8 cellular contexts compared by ENCODE assay signal in the genomic region with DNA sequence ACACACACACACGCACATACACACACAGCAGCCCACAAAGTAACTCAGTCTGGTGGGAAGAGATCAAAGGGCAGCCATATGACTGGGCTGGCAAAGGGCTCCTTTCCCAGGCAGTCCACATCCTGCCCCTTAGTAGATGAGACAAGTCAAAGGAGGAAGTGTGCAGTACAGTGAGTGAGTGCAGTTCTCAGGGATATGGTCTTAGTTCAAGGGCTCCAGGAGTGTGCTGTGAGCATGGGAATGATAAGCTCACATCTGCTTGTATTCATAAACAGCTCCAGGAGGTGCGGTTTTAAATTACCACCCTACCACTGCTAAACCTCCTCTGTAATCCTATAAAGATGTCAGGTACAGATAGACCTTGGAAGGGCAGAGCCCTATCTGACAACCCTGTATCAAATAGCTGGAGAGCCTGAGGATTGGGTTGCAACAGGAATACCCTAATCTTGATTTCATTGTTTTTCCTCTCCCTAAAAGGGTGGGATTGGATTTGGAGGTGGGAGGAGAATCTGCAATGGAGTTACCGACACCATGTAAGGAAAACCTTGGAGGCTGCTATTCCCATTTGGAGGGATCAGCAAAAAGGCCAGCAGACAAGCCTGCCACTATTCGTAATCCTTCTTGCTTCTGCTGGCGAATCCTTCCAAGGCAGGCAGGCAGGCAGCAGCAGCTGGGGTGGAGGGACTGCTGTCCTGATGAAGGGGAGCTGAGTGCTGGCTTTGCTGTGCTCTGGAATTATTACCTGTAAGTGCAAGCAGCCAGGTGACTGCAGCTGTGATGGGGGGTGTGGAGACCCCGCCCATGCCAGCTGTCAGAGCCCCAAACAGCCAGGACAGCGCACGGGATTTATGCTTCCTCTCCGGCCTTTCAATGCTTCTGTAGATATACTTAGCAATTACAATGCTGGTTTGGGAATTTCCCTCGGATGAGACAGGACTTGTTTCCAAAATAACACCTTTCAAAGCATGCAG.
DNase-seq lines count a peak whose midpoint lies in the region; ATAC-seq and TF ChIP-seq lines count a peak whose summit lies in the region.

No MANE protein-coding gene starts in this region.

- peaks cover 22% of the 10 kb centered on the region for H3K79me2 ChIP-seq in DND-41 (ENCODE audit: insufficient read depth, low read length)

- ATAC-seq in DND-41 (ENCODE audit: insufficient read depth, low read depth) (peak; percentile 93), GM18870 (IDR thresholded peaks at IDR 0.05; ENCODE audit: unreplicated experiment) (no peak)
- ATAC-seq in naive thymus-derived CD4-positive, alpha-beta T cell: peak; percentile 46

- H3K4me3 ChIP-seq in DND-41 (ENCODE audit: low read depth in 1 of 2, low read length in 2 of 2) (no peak overlapping the region), choroid plexus epithelial cell (ENCODE audit: low read depth, low read length) (no peak overlapping the region)
- no peak overlapping the region for H3K4me3 ChIP-seq in naive thymus-derived CD4-positive, alpha-beta T cell (ENCODE audit: low read length)

- peak overlapping the region; percentile 82 for H3K27ac ChIP-seq in DND-41 (ENCODE audit: low read length)
- no peak overlapping the region for H3K27ac ChIP-seq in naive thymus-derived CD4-positive, alpha-beta T cell (ENCODE audit: low read depth, low read length)

- TF ChIP-seq CTCF in DND-41 (IDR thresholded peaks at IDR 0.05; ENCODE audit: borderline replicate concordance, extremely low read depth, low read length, poor library complexity, severe bottlenecking) (no peak), choroid plexus epithelial cell (conservative IDR thresholded peaks at IDR 0.05; ENCODE audit: low read depth, low read length) (no peak), GM10266 (IDR thresholded peaks at IDR 0.05; ENCODE audit: control insufficient read depth, insufficient read depth, low read depth, missing control alignments) (no peak)

- H2AFZ ChIP-seq in DND-41 (ENCODE audit: low read depth, low read length): no peak overlapping the region

- peaks cover 0 to 24% (median 10%) of the 10 kb centered on the region in 7 donors for H3K4me1 Mint-ChIP-seq in naive thymus-derived CD4-positive, alpha-beta T cell
- H3K4me1 Mint-ChIP-seq in activated CD4-positive, alpha-beta T cell treated with anti-CD3 and anti-CD28 coated beads, Interleukin-2, amount 10 ng/mL, durations not matched to agents 24 days and 14 days: peaks cover 11% of the 10 kb centered on the region

- H3K9me3 Mint-ChIP-seq in naive thymus-derived CD4-positive, alpha-beta T cell: peaks cover 0 to 1% (median 0%) of the 10 kb centered on the region in 11 donors
- no peaks in the 10 kb centered on the region for H3K9me3 Mint-ChIP-seq in activated CD4-positive, alpha-beta T cell treated with anti-CD3 and anti-CD28 coated beads, Interleukin-2, amount 10 ng/mL, durations not matched to agents 24 days and 14 days

- H3K4me2 ChIP-seq in DND-41 (ENCODE audit: insufficient read depth, low read length): peak overlapping the region; percentile 43; the same call in 1 of the 2 replicates

- H3K9ac ChIP-seq in DND-41 (ENCODE audit: low read depth, low read length): no peak overlapping the region

- peaks cover 0 to 10% (median 5%) of the 10 kb centered on the region in 5 donors for H3K27me3 Mint-ChIP-seq in naive thymus-derived CD4-positive, alpha-beta T cell
- H3K27me3 Mint-ChIP-seq in activated CD4-positive, alpha-beta T cell treated with anti-CD3 and anti-CD28 coated beads, Interleukin-2, amount 10 ng/mL, durations not matched to agents 24 days and 14 days: no peaks in the 10 kb centered on the region

- peaks cover 53% of the 10 kb centered on the region for H3K4me1 ChIP-seq in DND-41 (ENCODE audit: insufficient read depth, low read length)
- H3K4me1 ChIP-seq in naive thymus-derived CD4-positive, alpha-beta T cell (ENCODE audit: control insufficient read depth in 2 of 2, insufficient read depth in 2 of 2, low read length in 2 of 2): no peaks in the 10 kb centered on the region

- H3K4me3 Mint-ChIP-seq in naive thymus-derived CD4-positive, alpha-beta T cell: no peak overlapping the region
- H3K4me3 Mint-ChIP-seq in activated CD4-positive, alpha-beta T cell treated with anti-CD3 and anti-CD28 coated beads, Interleukin-2, amount 10 ng/mL, durations not matched to agents 24 days and 14 days: no peak overlapping the region

- CTCF ChIA-PET in naive thymus-derived CD4-positive, alpha-beta T cell (lab: Charles Lee): no interaction called here

- H3K9me3 ChIP-seq in DND-41 (ENCODE audit: insufficient read depth, low read length, severe bottlenecking): no peaks in the 10 kb centered on the region
- H3K9me3 ChIP-seq in naive thymus-derived CD4-positive, alpha-beta T cell (ENCODE audit: control insufficient read depth in 2 of 3, low read length in 3 of 3): no peaks in the 10 kb centered on the region

- intact Hi-C loops in naive thymus-derived CD4-positive, alpha-beta T cell (cut with micrococcal nuclease): no loop called here
- intact Hi-C loops in activated CD4-positive, alpha-beta T cell treated with anti-CD3 and anti-CD28 coated beads, Interleukin-2, amount 10 ng/mL, durations not matched to agents 24 days and 14 days (cut with micrococcal nuclease): no loop called here

- in situ Hi-C loops in ACHN (cut with HindIII; ENCODE audit: low pct_ligation_motif_present, low pct_unique_long_range_greater_than_20kb, low sequenced_read_pairs): no loop called here

- POLR2A ChIA-PET in naive thymus-derived CD4-positive, alpha-beta T cell (lab: Charles Lee): no interaction called here

- DNase-seq in DND-41 (peak; percentile 83), NCI-H1694 treated with DMSO at 0.1 percent for 48 hours (lab: John Stamatoyannopoulos, UW) (peak; percentile 35), choroid plexus epithelial cell (ENCODE audit: low read depth) (peak; percentile 78), GM10266 (ENCODE audit: extremely low spot score) (no peak), ACHN (no peak)
- peak in 1 of 9 donors; percentile 1 for DNase-seq in naive thymus-derived CD4-positive, alpha-beta T cell
- DNase-seq in activated CD4-positive, alpha-beta T cell treated with anti-CD3 and anti-CD28 coated beads, Interleukin-2, amount 10 ng/mL, durations not matched to agents 24 days and 14 days: no peak

- no peaks in the 10 kb centered on the region for H4K20me1 ChIP-seq in DND-41 (ENCODE audit: insufficient read depth, low read length)

- no peaks in the 10 kb centered on the region for H3K36me3 Mint-ChIP-seq in naive thymus-derived CD4-positive, alpha-beta T cell
- H3K36me3 Mint-ChIP-seq in activated CD4-positive, alpha-beta T cell treated with anti-CD3 and anti-CD28 coated beads, Interleukin-2, amount 10 ng/mL, durations not matched to agents 24 days and 14 days (ENCODE audit: low read depth): no peaks in the 10 kb centered on the region

- H3K27ac Mint-ChIP-seq in naive thymus-derived CD4-positive, alpha-beta T cell: peak overlapping the region in 1 of 9 donors; percentile 30
- no peak overlapping the region for H3K27ac Mint-ChIP-seq in activated CD4-positive, alpha-beta T cell treated with anti-CD3 and anti-CD28 coated beads, Interleukin-2, amount 10 ng/mL, durations not matched to agents 24 days and 14 days

- no peaks in the 10 kb centered on the region for H3K27me3 ChIP-seq in DND-41 (ENCODE audit: insufficient read depth, low read length, poor library complexity)
- H3K27me3 ChIP-seq in naive thymus-derived CD4-positive, alpha-beta T cell (ENCODE audit: control insufficient read depth in 2 of 2, insufficient read depth in 2 of 2, low read length in 2 of 2): no peaks in the 10 kb centered on the region

- no peaks in the 10 kb centered on the region for H3K36me3 ChIP-seq in DND-41 (ENCODE audit: insufficient read depth, low read length)
- no peaks in the 10 kb centered on the region for H3K36me3 ChIP-seq in naive thymus-derived CD4-positive, alpha-beta T cell (ENCODE audit: control insufficient read depth in 2 of 3, insufficient read depth in 3 of 3, low read length in 3 of 3)

Comparison
In these comparisons a context has a peak if more than half of its experiments do, and no peak if none do; other contexts are left out.
1. DNase-seq: peak in DND-41 (single experiment), NCI-H1694 treated with DMSO at 0.1 percent for 48 hours (single experiment) and choroid plexus epithelial cell (single experiment); none in GM10266 (single experiment), activated CD4-positive, alpha-beta T cell treated with anti-CD3 and anti-CD28 coated beads, Interleukin-2, amount 10 ng/mL, durations not matched to agents 24 days and 14 days (single experiment) and ACHN (single experiment).